28 cellular contexts compared by ENCODE assay signal in genomic region chr2:58794103-58794502, GRCh38.
"Had no signal": no experiment of that assay in that cellular context is flagged by ENCODE, and none has a peak within 500 bp of the region (broad histone marks: within the 10 kb centered on the region; RNA-seq: fewer than 3 reads in every experiment).

No MANE protein-coding gene starts in this region.

- H3K27ac ChIP-seq: colonic mucosa, dorsolateral prefrontal cortex, left lung, right lobe of liver, tibial artery, WERI-Rb-1 had no signal

- H3K36me3 ChIP-seq: colonic mucosa, left lung, right lobe of liver, tibial artery, WERI-Rb-1 had no signal

- H3K4me3 Mint-ChIP-seq: activated naive CD8-positive, alpha-beta T cell; activated T-cell treated with anti-CD3 and anti-CD28 coated beads, Interleukin-2, amount 50 U/mL, for 24 hours; activated T-helper 17 cell treated with anti-CD3 and anti-CD28 coated beads, Interleukin-2, amount 50 U/mL, for 72 hours; effector memory CD8-positive, alpha-beta T cell; naive thymus-derived CD4-positive, alpha-beta T cell; neural crest cell; stimulated activated effector memory CD8-positive, alpha-beta T cell treated with anti-CD3 and anti-CD28 coated beads, Interleukin-12 subunit alpha, Interleukin-12 subunit beta, amount 100 ng/mL, for 72 hours; stimulated activated naive CD8-positive, alpha-beta T cell treated with anti-CD3 and anti-CD28 coated beads, Interleukin-15, amount 100 ng/mL, for 72 hours had no signal

- H3K27ac Mint-ChIP-seq: activated naive CD8-positive, alpha-beta T cell; activated T-cell treated with anti-CD3 and anti-CD28 coated beads, Interleukin-2, amount 50 U/mL, for 24 hours; activated T-helper 17 cell treated with anti-CD3 and anti-CD28 coated beads, Interleukin-2, amount 50 U/mL, for 72 hours; effector memory CD8-positive, alpha-beta T cell; naive thymus-derived CD4-positive, alpha-beta T cell; stimulated activated effector memory CD8-positive, alpha-beta T cell treated with anti-CD3 and anti-CD28 coated beads, Interleukin-12 subunit alpha, Interleukin-12 subunit beta, amount 100 ng/mL, for 72 hours; stimulated activated naive CD8-positive, alpha-beta T cell treated with anti-CD3 and anti-CD28 coated beads, Interleukin-15, amount 100 ng/mL, for 72 hours had no signal

- H3K27me3 ChIP-seq: colonic mucosa, dorsolateral prefrontal cortex, left lung, right lobe of liver, tibial artery had no signal

- H3K4me1 Mint-ChIP-seq: activated T-helper 17 cell treated with anti-CD3 and anti-CD28 coated beads, Interleukin-2, amount 50 U/mL, for 72 hours; naive thymus-derived CD4-positive, alpha-beta T cell; neural crest cell; stimulated activated effector memory CD8-positive, alpha-beta T cell treated with anti-CD3 and anti-CD28 coated beads, Interleukin-12 subunit alpha, Interleukin-12 subunit beta, amount 100 ng/mL, for 72 hours; stimulated activated naive CD8-positive, alpha-beta T cell treated with anti-CD3 and anti-CD28 coated beads, Interleukin-15, amount 100 ng/mL, for 72 hours had no signal

- ATAC-seq: activated T-helper 17 cell treated with anti-CD3 and anti-CD28 coated beads, Interleukin-2, amount 50 U/mL, for 72 hours; effector memory CD8-positive, alpha-beta T cell; esophagus mucosa; left lung; naive thymus-derived CD4-positive, alpha-beta T cell; right lobe of liver; stimulated activated effector memory CD8-positive, alpha-beta T cell treated with anti-CD3 and anti-CD28 coated beads, Interleukin-12 subunit alpha, Interleukin-12 subunit beta, amount 100 ng/mL, for 72 hours; stimulated activated naive CD8-positive, alpha-beta T cell treated with anti-CD3 and anti-CD28 coated beads, Interleukin-15, amount 100 ng/mL, for 72 hours had no signal

- H3K4me3 ChIP-seq: colonic mucosa, dorsolateral prefrontal cortex, left lung, lung, right lobe of liver, tibial artery had no signal

- H3K9me3 ChIP-seq: colonic mucosa, left lung, right lobe of liver, tibial artery had no signal

- H3K4me1 ChIP-seq: colonic mucosa, left lung, right lobe of liver, tibial artery had no signal

- H3K9me3 Mint-ChIP-seq: activated T-cell treated with anti-CD3 and anti-CD28 coated beads, Interleukin-2, amount 50 U/mL, for 24 hours; activated T-helper 17 cell treated with anti-CD3 and anti-CD28 coated beads, Interleukin-2, amount 50 U/mL, for 72 hours; stimulated activated effector memory CD8-positive, alpha-beta T cell treated with anti-CD3 and anti-CD28 coated beads, Interleukin-12 subunit alpha, Interleukin-12 subunit beta, amount 100 ng/mL, for 72 hours had no signal

- DNase-seq: activated CD4-positive, CD25-positive, alpha-beta regulatory T cell treated with anti-CD3 and anti-CD28 coated beads, Interleukin-2, amount 50 U/mL, for 72 hours; activated CD8-positive, alpha-beta memory T cell treated with anti-CD3 and anti-CD28 coated beads for 24 hours; activated CD8-positive, alpha-beta memory T cell treated with anti-CD3 and anti-CD28 coated beads, Interleukin-2, amount 50 U/mL, for 4 hours; activated T-cell treated with anti-CD3 and anti-CD28 coated beads, Interleukin-2, amount 50 U/mL, for 24 hours; amniotic stem cell; colonic mucosa; dorsolateral prefrontal cortex; effector memory CD8-positive, alpha-beta T cell; foreskin melanocyte; glutamatergic neuron; hippocampal formation; kidney glomerular epithelial cell; left lung; naive thymus-derived CD4-positive, alpha-beta T cell; occipital lobe; posterior cingulate gyrus; right lobe of liver; small intestine; stimulated activated CD4-positive, alpha-beta T cell treated with anti-CD3 and anti-CD28 coated beads, Interleukin-2, amount 100 ng/mL, for 24 hours; stimulated activated naive CD8-positive, alpha-beta T cell treated with anti-CD3 and anti-CD28 coated beads, Interleukin-15, amount 100 ng/mL, for 72 hours; tibial artery; WERI-Rb-1 had no signal

- H3K27me3 Mint-ChIP-seq: activated naive CD8-positive, alpha-beta T cell; activated T-cell treated with anti-CD3 and anti-CD28 coated beads, Interleukin-2, amount 50 U/mL, for 24 hours; activated T-helper 17 cell treated with anti-CD3 and anti-CD28 coated beads, Interleukin-2, amount 50 U/mL, for 72 hours; effector memory CD8-positive, alpha-beta T cell; stimulated activated naive CD8-positive, alpha-beta T cell treated with anti-CD3 and anti-CD28 coated beads, Interleukin-15, amount 100 ng/mL, for 72 hours had no signal

- H3K36me3 Mint-ChIP-seq: activated naive CD8-positive, alpha-beta T cell; naive thymus-derived CD4-positive, alpha-beta T cell; stimulated activated effector memory CD8-positive, alpha-beta T cell treated with anti-CD3 and anti-CD28 coated beads, Interleukin-12 subunit alpha, Interleukin-12 subunit beta, amount 100 ng/mL, for 72 hours had no signal
